In genomic region chr5:142617416-142617815, GRCh38 we compare ENCODE assay signal across 1 cellular context.
TF ChIP-seq lines count a peak whose summit lies in the region.

No MANE protein-coding gene starts in this region.

TF ChIP-seq in GM23338, 12 proteins besides CTCF, POLR2A, EP300 and RAD21 (continued from another document):
- TF ChIP-seq REST (IDR thresholded peaks at IDR 0.05; ENCODE audit: unreplicated experiment) (no peak), STAT1 (IDR thresholded peaks at IDR 0.05; ENCODE audit: unreplicated experiment) (no peak), EZH2phosphoT487 (IDR thresholded peaks at IDR 0.05; ENCODE audit: unreplicated experiment) (no peak), ETS1 (IDR thresholded peaks at IDR 0.05) (no peak), ZNF114 (CRISPR knock-in tag; IDR thresholded peaks at IDR 0.05) (no peak), JUNB (IDR thresholded peaks at IDR 0.05; ENCODE audit: unreplicated experiment) (no peak)
